Comparison of ENCODE assay signal across 1 cellular context in genomic region chr17:47200325-47200663, GRCh38.
TF ChIP-seq lines count a peak whose summit lies in the region.

No MANE protein-coding gene starts in this region.

TF ChIP-seq in IMR-90, 13 proteins besides CTCF, POLR2A, EP300 and RAD21:
- TF ChIP-seq CEBPB (IDR thresholded peaks at IDR 0.05; ENCODE audit: low read depth, low read length) = no peak
- TF ChIP-seq BHLHE40 (IDR thresholded peaks at IDR 0.05; ENCODE audit: low read depth, low read length) = no peak
- no peak for TF ChIP-seq FOS (IDR thresholded peaks at IDR 0.05; ENCODE audit: low read depth, low read length)
- TF ChIP-seq USF2 (IDR thresholded peaks at IDR 0.05; ENCODE audit: low read depth, low read length) = no peak
- no peak for TF ChIP-seq CHD1 (IDR thresholded peaks at IDR 0.05; ENCODE audit: low read depth, low read length)
- TF ChIP-seq MXI1 (IDR thresholded peaks at IDR 0.05; ENCODE audit: borderline replicate concordance, low read depth, low read length) = no peak
- TF ChIP-seq ELK1 (IDR thresholded peaks at IDR 0.05; ENCODE audit: borderline replicate concordance, low read depth, low read length) = no peak
